13 cellular contexts compared by ENCODE assay signal in genomic region chr14:88879016-88879415, GRCh38. TPM values are rescaled to one million over a fixed set of nuclear protein-coding genes. Genes with fewer than 3 reads are reported as not detected.
A peak's percentile ranks its signal among the peaks of the same experiment; 100 is the strongest.
DNase-seq lines count a peak whose midpoint lies in the region; ATAC-seq and TF ChIP-seq lines count a peak whose summit lies in the region.
"Had no signal": no experiment of that assay in that cellular context is flagged by ENCODE, and none has a peak within 500 bp of the region (broad histone marks: within the 10 kb centered on the region; RNA-seq: fewer than 3 reads in every experiment).

No MANE protein-coding gene starts in this region.

- CTCF ChIA-PET in naive thymus-derived CD4-positive, alpha-beta T cell (lab: Charles Lee) = interaction anchor here (2.0 kb wide), 1 partner anchor 11 kb away, joined by 7 read pairs; no protein-coding TSS in a partner anchor

- peaks cover 0 to 10% (median 0%) of the 10 kb centered on the region in 3 experiments for H3K9me3 ChIP-seq in naive thymus-derived CD4-positive, alpha-beta T cell (ENCODE audit: control insufficient read depth in 2 of 3, low read length in 3 of 3)
- peaks cover 0 to 26% of the 10 kb centered on the region in 2 donors for H3K9me3 ChIP-seq in left lung
- H3K9me3 ChIP-seq: Caco-2, prostate gland had no signal

- H3K36me3 ChIP-seq in naive thymus-derived CD4-positive, alpha-beta T cell (ENCODE audit: control insufficient read depth in 2 of 3, insufficient read depth in 3 of 3, low read length in 3 of 3) = no peaks in the 10 kb centered on the region
- H3K36me3 ChIP-seq in left lung = peaks cover 0 to 33% of the 10 kb centered on the region in 2 donors
- H3K36me3 ChIP-seq: prostate gland had no signal

- intact Hi-C loops in naive thymus-derived CD4-positive, alpha-beta T cell (cut with micrococcal nuclease) = no loop called here
- intact Hi-C loops in left lung (cut with DNase I) = no loop called here

- H3K4me1 ChIP-seq in naive thymus-derived CD4-positive, alpha-beta T cell (ENCODE audit: control insufficient read depth in 2 of 2, insufficient read depth in 2 of 2, low read length in 2 of 2) = no peaks in the 10 kb centered on the region
- H3K4me1 ChIP-seq in left lung = no peaks in the 10 kb centered on the region
- H3K4me1 ChIP-seq: Caco-2, prostate gland had no signal

- no peak overlapping the region for H3K4me3 ChIP-seq in naive thymus-derived CD4-positive, alpha-beta T cell (ENCODE audit: low read length)
- H3K4me3 ChIP-seq in left lung = no peak overlapping the region
- H3K4me3 ChIP-seq: prostate gland had no signal

- no peak overlapping the region for H3K4me3 Mint-ChIP-seq in naive thymus-derived CD4-positive, alpha-beta T cell
- H3K4me3 Mint-ChIP-seq: stimulated activated naive CD8-positive, alpha-beta T cell treated with anti-CD3 and anti-CD28 coated beads, Interleukin-15, amount 100 ng/mL, for 72 hours had no signal

- TF ChIP-seq CTCF in left lung (IDR thresholded peaks at IDR 0.05) = no peak

- H3K4me1 Mint-ChIP-seq in naive thymus-derived CD4-positive, alpha-beta T cell = peaks cover 0 to 6% (median 0%) of the 10 kb centered on the region in 7 donors
- H3K4me1 Mint-ChIP-seq: stimulated activated naive CD8-positive, alpha-beta T cell treated with anti-CD3 and anti-CD28 coated beads, Interleukin-15, amount 100 ng/mL, for 72 hours had no signal

- ATAC-seq in naive thymus-derived CD4-positive, alpha-beta T cell = peak; percentile 71
- ATAC-seq in GM18870 (IDR thresholded peaks at IDR 0.05; ENCODE audit: unreplicated experiment) (no peak), left lung (no peak)
- ATAC-seq: Panc1; stimulated activated naive CD8-positive, alpha-beta T cell treated with anti-CD3 and anti-CD28 coated beads, Interleukin-15, amount 100 ng/mL, for 72 hours had no signal

- peaks cover 0 to 29% (median 22%) of the 10 kb centered on the region in 5 donors for H3K36me3 Mint-ChIP-seq in naive thymus-derived CD4-positive, alpha-beta T cell

- peaks cover 0 to 9% (median 4%) of the 10 kb centered on the region in 5 donors for H3K27me3 Mint-ChIP-seq in naive thymus-derived CD4-positive, alpha-beta T cell
- H3K27me3 Mint-ChIP-seq: stimulated activated naive CD8-positive, alpha-beta T cell treated with anti-CD3 and anti-CD28 coated beads, Interleukin-15, amount 100 ng/mL, for 72 hours had no signal

- H3K27me3 ChIP-seq in naive thymus-derived CD4-positive, alpha-beta T cell (ENCODE audit: control insufficient read depth in 2 of 2, insufficient read depth in 2 of 2, low read length in 2 of 2) = no peaks in the 10 kb centered on the region
- H3K27me3 ChIP-seq in left lung = no peaks in the 10 kb centered on the region

- H3K9me3 Mint-ChIP-seq in naive thymus-derived CD4-positive, alpha-beta T cell = peaks cover 7 to 42% (median 22%) of the 10 kb centered on the region in 11 donors

- POLR2A ChIA-PET in naive thymus-derived CD4-positive, alpha-beta T cell (lab: Charles Lee) = no interaction called here

- peak; percentile 87 for DNase-seq in EL
- peak; percentile 30 for DNase-seq in MV-4-11 (lab: John Stamatoyannopoulos, UW)
- peak; percentile 50 for DNase-seq in dedifferentiated amniotic fluid mesenchymal stem cell (ENCODE audit: extremely low spot score)
- DNase-seq in naive thymus-derived CD4-positive, alpha-beta T cell = no peak
- no peak for DNase-seq in UCSD-AML1 (lab: John Stamatoyannopoulos, UW; ENCODE audit: unreplicated experiment)
- DNase-seq in left lung = no peak
- DNase-seq in NCI-H82 treated with DMSO at 0.1 percent for 48 hours (lab: John Stamatoyannopoulos, UW; ENCODE audit: unreplicated experiment) = no peak
- DNase-seq: activated CD8-positive, alpha-beta memory T cell treated with anti-CD3 and anti-CD28 coated beads, Interleukin-2, amount 50 U/mL, for 48 hours; Caco-2; stimulated activated naive CD8-positive, alpha-beta T cell treated with anti-CD3 and anti-CD28 coated beads, Interleukin-15, amount 100 ng/mL, for 72 hours had no signal

- H3K27ac Mint-ChIP-seq in naive thymus-derived CD4-positive, alpha-beta T cell = no peak overlapping the region
- H3K27ac Mint-ChIP-seq: stimulated activated naive CD8-positive, alpha-beta T cell treated with anti-CD3 and anti-CD28 coated beads, Interleukin-15, amount 100 ng/mL, for 72 hours had no signal

- H3K27ac ChIP-seq in naive thymus-derived CD4-positive, alpha-beta T cell (ENCODE audit: low read depth, low read length) = no peak overlapping the region
- peak overlapping the region in 1 of 2 donors; percentile 65 for H3K27ac ChIP-seq in left lung
- H3K27ac ChIP-seq: prostate gland had no signal

RNA-seq across cellular contexts. Expression of gene TTC8, which starts 54.6 kb away (rescaled TPM):
- total RNA-seq in naive thymus-derived CD4-positive, alpha-beta T cell = 1 to 10 TPM; 1.8 to 3.4 (median 2.1) TPM
- 1 to 10 TPM; 1.3 to 2.2 TPM for polyA plus RNA-seq in naive thymus-derived CD4-positive, alpha-beta T cell
- 10 to 100 TPM; 17.3 to 17.5 TPM for total RNA-seq in left lung

Comparison
In these comparisons a context has a peak if more than half of its experiments do, and no peak if none do; other contexts are left out.
1. DNase-seq: peak in EL (single experiment), MV-4-11 (single experiment) and dedifferentiated amniotic fluid mesenchymal stem cell (single experiment); none in naive thymus-derived CD4-positive, alpha-beta T cell (0 of 9), UCSD-AML1 (single experiment), left lung (0 of 2) and NCI-H82 treated with DMSO at 0.1 percent for 48 hours (single experiment).
2. RNA of gene TTC8, which starts 54.6 kb away (total RNA-seq): 17.3 to 17.5 TPM in left lung; 1.8 to 3.4 TPM in naive thymus-derived CD4-positive, alpha-beta T cell; every median in the first group is over 4 times any median in the second.